ENCODE assay signal across 13 cellular contexts in the genomic region with DNA sequence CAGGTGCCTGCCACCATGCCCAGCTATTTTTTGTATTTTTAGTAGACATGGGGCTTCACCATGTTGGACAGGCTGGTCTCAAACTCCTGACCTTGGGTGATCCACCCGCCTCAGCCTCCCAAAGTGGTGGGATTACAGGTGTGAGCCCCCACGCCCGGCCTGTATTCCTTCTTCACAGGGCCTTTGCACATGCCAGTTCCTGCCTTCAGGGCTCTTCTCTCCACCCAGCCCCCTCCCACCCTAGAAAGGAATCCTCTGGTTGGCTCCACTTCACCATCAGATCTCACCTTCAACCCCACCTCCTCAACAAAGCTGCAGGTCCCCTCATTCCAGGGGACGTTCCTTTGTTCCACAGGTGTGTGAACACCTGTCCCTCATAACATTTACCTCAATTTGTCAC. TPM values are rescaled to one million over a fixed set of nuclear protein-coding genes. Genes with fewer than 3 reads are reported as not detected.
DNase-seq lines count a peak whose midpoint lies in the region; ATAC-seq and TF ChIP-seq lines count a peak whose summit lies in the region.
"Had no signal": no experiment of that assay in that cellular context is flagged by ENCODE, and none has a peak within 500 bp of the region (broad histone marks: within the 10 kb centered on the region; RNA-seq: fewer than 3 reads in every experiment).

No MANE protein-coding gene starts in this region.

- H3K36me3 Mint-ChIP-seq in activated naive CD4-positive, alpha-beta T cell treated with anti-CD3 and anti-CD28 coated beads, Interleukin-2, amount 10 ng/mL, durations not matched to agents 7 days and 5 days, result peaks cover 17% of the 10 kb centered on the region

- no peaks in the 10 kb centered on the region for H3K27me3 ChIP-seq in SU-DHL-6 (ENCODE audit: low read length)
- H3K27me3 ChIP-seq: upper lobe of right lung had no signal

- no peak overlapping the region for H2AFZ ChIP-seq in SU-DHL-6 (ENCODE audit: low read depth, low read length, severe bottlenecking)
- H2AFZ ChIP-seq: parathyroid adenoma had no signal

- no peaks in the 10 kb centered on the region for H3K9me2 ChIP-seq in SU-DHL-6 (replicated peaks; ENCODE audit: insufficient read depth, low read length)

- ATAC-seq in omental fat pad (ENCODE audit: low FRiP score), result no peak
- ATAC-seq: esophagus mucosa, upper lobe of right lung had no signal

- no peak for DNase-seq in activated naive CD4-positive, alpha-beta T cell treated with anti-CD3 and anti-CD28 coated beads, Interleukin-2, amount 10 ng/mL, durations not matched to agents 7 days and 5 days
- no peak for DNase-seq in activated naive CD4-positive, alpha-beta T cell treated with anti-CD3 and anti-CD28 coated beads, Interleukin-2, amount 50 U/mL, for 16 hours
- no peak for DNase-seq in epithelial cell of proximal tubule (ENCODE audit: low read depth)
- DNase-seq in omental fat pad (ENCODE audit: low spot score), result no peak
- DNase-seq in NOMO-1 treated with DMSO at 0.1 percent for 48 hours (lab: John Stamatoyannopoulos, UW; ENCODE audit: unreplicated experiment), result no peak
- no peak for DNase-seq in NCI-H1417 (lab: John Stamatoyannopoulos, UW)
- DNase-seq: activated CD4-positive, CD25-positive, alpha-beta regulatory T cell treated with anti-CD3 and anti-CD28 coated beads, Interleukin-2, amount 50 U/mL, for 72 hours; NCI-H2081 treated with DMSO at 0.1 percent for 48 hours; upper lobe of right lung had no signal

- H3K4me1 Mint-ChIP-seq in activated naive CD4-positive, alpha-beta T cell treated with anti-CD3 and anti-CD28 coated beads, Interleukin-2, amount 10 ng/mL, durations not matched to agents 7 days and 5 days, result peaks cover 39% of the 10 kb centered on the region

- no peaks in the 10 kb centered on the region for H3K9me3 Mint-ChIP-seq in activated naive CD4-positive, alpha-beta T cell treated with anti-CD3 and anti-CD28 coated beads, Interleukin-2, amount 10 ng/mL, durations not matched to agents 7 days and 5 days

- H3K79me2 ChIP-seq in SU-DHL-6 (ENCODE audit: insufficient read depth, low read length), result peaks cover 56% of the 10 kb centered on the region

- H3K4me3 Mint-ChIP-seq in activated naive CD4-positive, alpha-beta T cell treated with anti-CD3 and anti-CD28 coated beads, Interleukin-2, amount 10 ng/mL, durations not matched to agents 7 days and 5 days, result peak overlapping the region; percentile 96

- H3F3A ChIP-seq in SU-DHL-6 (ENCODE audit: insufficient read depth), result peaks cover 8% of the 10 kb centered on the region; the same call in 1 of the 2 replicates

- peaks cover 4% of the 10 kb centered on the region for H3K27me3 Mint-ChIP-seq in activated naive CD4-positive, alpha-beta T cell treated with anti-CD3 and anti-CD28 coated beads, Interleukin-2, amount 10 ng/mL, durations not matched to agents 7 days and 5 days

- H4K20me1 ChIP-seq in SU-DHL-6 (ENCODE audit: low read depth, low read length), result no peaks in the 10 kb centered on the region

- H3K4me3 ChIP-seq in SU-DHL-6 (ENCODE audit: insufficient read depth, low read length, poor library complexity, severe bottlenecking) (peak overlapping the region; percentile 90), epithelial cell of proximal tubule (ENCODE audit: low read depth, low read length) (peak overlapping the region; percentile 6)

- peak overlapping the region; percentile 75 for H3K4me2 ChIP-seq in SU-DHL-6 (ENCODE audit: low read depth, low read length, poor library complexity, severe bottlenecking)

- H3K9ac ChIP-seq in SU-DHL-6 (ENCODE audit: low read length), result peak overlapping the region; percentile 84; the same call in 1 of the 2 replicates
- H3K9ac ChIP-seq: parathyroid adenoma had no signal

- CTCF ChIA-PET in activated naive CD4-positive, alpha-beta T cell treated with anti-CD3 and anti-CD28 coated beads, Interleukin-2, amount 10 ng/mL, durations not matched to agents 7 days and 5 days (lab: Charles Lee), result interaction anchor here (0.9 to 1.4 kb wide), 3 partner anchors 55 to 138 kb away, joined by 3 to 4 read pairs (median 4); no protein-coding TSS in a partner anchor

- 0 out of 2 replicates have a peak, but pooled peaks cover 4% of the 10 kb centered on the region for H3K36me3 ChIP-seq in SU-DHL-6 (ENCODE audit: low read length)

- H3K27ac Mint-ChIP-seq in activated naive CD4-positive, alpha-beta T cell treated with anti-CD3 and anti-CD28 coated beads, Interleukin-2, amount 10 ng/mL, durations not matched to agents 7 days and 5 days, result peak overlapping the region; percentile 77

- no peaks in the 10 kb centered on the region for H3K9me3 ChIP-seq in SU-DHL-6 (ENCODE audit: insufficient read depth, low read length)
- H3K9me3 ChIP-seq: upper lobe of right lung had no signal

- TF ChIP-seq CTCF in SU-DHL-6 (IDR thresholded peaks at IDR 0.05; ENCODE audit: insufficient read depth, low read length, poor library complexity, severe bottlenecking), result no peak
- no peak for TF ChIP-seq CTCF in epithelial cell of proximal tubule (conservative IDR thresholded peaks at IDR 0.05; ENCODE audit: low read depth, low read length)
- TF ChIP-seq CTCF in omental fat pad (IDR thresholded peaks at IDR 0.05), result no peak

- H3K27ac ChIP-seq in SU-DHL-6 (ENCODE audit: low read depth, low read length), result no peak overlapping the region
- H3K27ac ChIP-seq in temporal lobe (ENCODE audit: low read depth, low read length), result peak overlapping the region; percentile 83
- H3K27ac ChIP-seq: parathyroid adenoma, upper lobe of right lung had no signal

RNA-seq across cellular contexts. Expression of a gene that starts 2.0 kb away (rescaled TPM):
- total RNA-seq in epithelial cell of proximal tubule, result 9.5 and 17.0 TPM in 2 replicates
- total RNA-seq in temporal lobe, result 20.4 TPM
- 10 to 100 TPM; 17.0 to 37.7 (median 22.3) TPM for total RNA-seq in omental fat pad

RNA-seq across cellular contexts. Expression of a gene that starts 18.6 kb away (rescaled TPM):
- total RNA-seq in epithelial cell of proximal tubule (3.6 and 4.3 TPM in 2 replicates), temporal lobe (11.8 TPM), omental fat pad (1 to 10 TPM in 3 of 4 donors, under 1 TPM in 1; 0.32 to 7.8 (median 4.9) TPM)

RNA-seq across cellular contexts. Expression of a gene that starts 47.4 kb away (rescaled TPM):
- 34.1 and 61.2 TPM in 2 replicates for total RNA-seq in epithelial cell of proximal tubule
- 22.6 TPM for total RNA-seq in temporal lobe
- total RNA-seq in omental fat pad, result 100 to 1,000 TPM in 1 of 4 donors, 10 to 100 TPM in 3; 39.3 to 168 (median 73.1) TPM
